In the genomic region with DNA sequence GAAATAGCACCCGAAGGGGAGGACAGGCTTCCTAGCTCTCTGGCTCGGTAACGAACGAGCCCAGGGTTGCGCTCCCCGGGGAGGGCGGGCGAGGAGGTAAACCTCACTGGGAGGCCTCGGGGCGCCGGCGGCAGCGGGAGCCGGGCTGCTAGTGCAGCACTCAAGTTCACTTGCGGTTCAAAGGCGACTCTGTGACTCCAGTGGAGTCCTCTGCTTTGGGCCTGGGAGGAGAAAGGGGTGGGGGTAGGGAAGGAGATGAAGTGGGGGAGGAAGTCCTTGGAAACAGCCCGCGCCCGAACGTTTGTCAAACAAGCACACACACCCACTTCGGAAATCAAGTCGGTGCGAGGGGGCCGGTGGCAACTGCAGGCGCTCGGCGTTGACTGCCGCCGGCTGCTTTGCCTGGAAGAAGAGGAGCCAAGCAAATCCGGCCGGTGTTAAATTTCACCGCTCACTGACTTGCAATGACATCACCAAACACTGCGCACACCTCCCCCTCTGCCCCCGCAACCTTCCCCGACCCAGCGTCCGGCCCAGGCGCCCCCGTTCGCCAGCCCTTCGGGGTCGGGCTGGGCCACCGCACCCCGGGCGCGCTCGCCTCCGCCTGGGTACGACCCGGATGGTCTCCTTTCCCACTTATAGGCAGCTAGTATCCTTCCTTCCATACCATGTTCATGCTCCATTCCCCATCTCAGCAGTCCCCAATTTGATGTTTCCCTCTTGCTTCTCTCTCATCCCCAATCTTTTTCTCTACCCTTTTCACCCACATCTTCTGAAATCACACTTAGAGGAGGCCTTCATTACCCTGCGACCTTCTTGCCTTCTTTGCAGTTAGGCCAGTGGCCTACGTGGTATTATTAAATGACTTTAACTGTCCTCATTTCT, we compare ENCODE assay signal across 8 cellular contexts. TPM values are rescaled to one million over a fixed set of nuclear protein-coding genes. Genes with fewer than 3 reads are reported as not detected.
DNase-seq lines count a peak whose midpoint lies in the region; ATAC-seq and TF ChIP-seq lines count a peak whose summit lies in the region.

A gene (minus strand): TSS at position 202 of the 885 bp plus-strand sequence. CDS start 376 bp downstream, outside the sequence.

- H3K4me1 Mint-ChIP-seq in activated naive CD8-positive, alpha-beta T cell treated with anti-CD3 and anti-CD28 coated beads, Interleukin-2, amount 50 U/mL, for 24 hours, result peaks cover 4% of the 10 kb centered on the region

- H3K27ac ChIP-seq in hepatocyte (peak within 1 kb of the TSS; percentile 69), rectal smooth muscle tissue (ENCODE audit: low read depth, low read length) (peak within 1 kb of the TSS; percentile 77)

- no peaks in the 10 kb centered on the region for H3K36me3 Mint-ChIP-seq in activated naive CD8-positive, alpha-beta T cell treated with anti-CD3 and anti-CD28 coated beads, Interleukin-2, amount 50 U/mL, for 24 hours (ENCODE audit: low read depth)

- peak within 1 kb of the TSS; percentile 15 for H2AFZ ChIP-seq in hepatocyte

- peak within 1 kb of the TSS; percentile 32 for H3K4me3 Mint-ChIP-seq in activated naive CD8-positive, alpha-beta T cell treated with anti-CD3 and anti-CD28 coated beads, Interleukin-2, amount 50 U/mL, for 24 hours

- ATAC-seq in activated naive CD8-positive, alpha-beta T cell treated with anti-CD3 and anti-CD28 coated beads, Interleukin-2, amount 50 U/mL, for 24 hours, result peak; percentile 33

- DNase-seq in DMS153 treated with DMSO at 0.1 percent for 48 hours (lab: John Stamatoyannopoulos, UW; ENCODE audit: unreplicated experiment), result peak; percentile 43
- DNase-seq in KBM-7, result peak; percentile 94
- peak; percentile 5 for DNase-seq in activated naive CD8-positive, alpha-beta T cell treated with anti-CD3 and anti-CD28 coated beads, Interleukin-2, amount 50 U/mL, for 24 hours
- DNase-seq in hepatocyte (ENCODE audit: low spot score), result peak; percentile 69
- DNase-seq in NCI-H1930 (lab: John Stamatoyannopoulos, UW), result no peak
- DNase-seq in HuH-7.5 (ENCODE audit: low spot score), result no peak
- DNase-seq in activated gamma-delta T cell treated with Interleukin-2 at 50 U/mL for 16 hours, result no peak

- H3K4me2 ChIP-seq in hepatocyte, result peak within 1 kb of the TSS; percentile 85

- no peaks in the 10 kb centered on the region for H4K20me1 ChIP-seq in hepatocyte (ENCODE audit: insufficient read depth, poor library complexity, severe bottlenecking)

- peaks cover 21% of the 10 kb centered on the region for H3K4me1 ChIP-seq in hepatocyte (ENCODE audit: insufficient read depth)
- peaks cover 14% of the 10 kb centered on the region for H3K4me1 ChIP-seq in rectal smooth muscle tissue (ENCODE audit: control insufficient read depth, insufficient read depth, low read length)

- H3K4me3 ChIP-seq in hepatocyte (peak within 1 kb of the TSS; percentile 13), rectal smooth muscle tissue (ENCODE audit: low read length) (peak within 1 kb of the TSS; percentile 59)

- no peak within 1 kb of the TSS for H3K9ac ChIP-seq in rectal smooth muscle tissue (ENCODE audit: low read length)

- peaks cover 35% of the 10 kb centered on the region for H3K27me3 ChIP-seq in hepatocyte
- H3K27me3 ChIP-seq in rectal smooth muscle tissue (ENCODE audit: control insufficient read depth, insufficient read depth, low read length), result peaks cover 5% of the 10 kb centered on the region

- no peaks in the 10 kb centered on the region for H3K9me2 ChIP-seq in hepatocyte (replicated peaks; ENCODE audit: insufficient read depth)

- H3K79me2 ChIP-seq in hepatocyte, result no peaks in the 10 kb centered on the region

- no peaks in the 10 kb centered on the region for H3K36me3 ChIP-seq in hepatocyte (replicated peaks; ENCODE audit: insufficient read depth, low read depth)
- no peaks in the 10 kb centered on the region for H3K36me3 ChIP-seq in rectal smooth muscle tissue (ENCODE audit: control insufficient read depth, insufficient read depth, low read length)

- H3K27me3 Mint-ChIP-seq in activated naive CD8-positive, alpha-beta T cell treated with anti-CD3 and anti-CD28 coated beads, Interleukin-2, amount 50 U/mL, for 24 hours, result peaks cover 45% of the 10 kb centered on the region

- H3K9me3 ChIP-seq in hepatocyte (ENCODE audit: low read depth), result no peaks in the 10 kb centered on the region

- in situ Hi-C loops in KBM-7 (cut with MboI; ENCODE audit: low pct_unique_long_range_greater_than_20kb, low sequenced_read_pairs), result no loop called here

- 10% methylated on average over 34 of the region's 52 CpGs for WGBS in hepatocyte (ENCODE audit: low lambda C conversion rate, missing lambda C conversion rate)

- no peak for TF ChIP-seq CTCF in hepatocyte (IDR thresholded peaks at IDR 0.05; ENCODE audit: poor library complexity)

- H3K27ac Mint-ChIP-seq in activated naive CD8-positive, alpha-beta T cell treated with anti-CD3 and anti-CD28 coated beads, Interleukin-2, amount 50 U/mL, for 24 hours, result no peak within 1 kb of the TSS

- H3K9me3 Mint-ChIP-seq in activated naive CD8-positive, alpha-beta T cell treated with anti-CD3 and anti-CD28 coated beads, Interleukin-2, amount 50 U/mL, for 24 hours, result no peaks in the 10 kb centered on the region

RNA-seq across cellular contexts. Expression of the gene that starts here (rescaled TPM):
- total RNA-seq in hepatocyte, result 2.7 and 3.3 TPM in 2 replicates
- polyA plus RNA-seq in hepatocyte, result 2.4 and 3.2 TPM in 2 replicates

Comparison
In these comparisons a context has a peak if more than half of its experiments do, and no peak if none do; other contexts are left out.
1. DNase-seq: peak in DMS153 treated with DMSO at 0.1 percent for 48 hours (single experiment), KBM-7 (single experiment), activated naive CD8-positive, alpha-beta T cell treated with anti-CD3 and anti-CD28 coated beads, Interleukin-2, amount 50 U/mL, for 24 hours (single experiment) and hepatocyte (single experiment); none in NCI-H1930 (0 of 2), HuH-7.5 (single experiment) and activated gamma-delta T cell treated with Interleukin-2 at 50 U/mL for 16 hours (single experiment).